ENCODE assay signal across 2 cellular contexts in the genomic region with DNA sequence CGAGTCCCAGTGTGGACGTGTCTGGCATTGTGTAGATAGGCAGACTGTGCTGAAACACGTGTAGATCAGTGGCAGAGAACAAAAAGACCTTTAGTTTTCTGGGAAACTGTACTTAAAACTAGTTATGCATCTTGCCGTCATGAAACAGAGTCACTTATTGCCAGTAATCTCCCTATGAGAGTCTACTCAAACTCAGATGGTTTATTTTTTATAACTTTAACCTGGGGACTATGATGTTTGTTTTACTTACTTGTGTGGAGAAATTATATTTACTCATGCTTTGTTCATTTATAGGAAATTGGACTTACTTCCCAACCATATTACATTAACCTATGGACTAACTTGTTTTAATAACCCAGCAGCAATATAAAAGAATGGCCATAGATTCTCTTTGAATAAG.
TF ChIP-seq lines count a peak whose summit lies in the region.

No MANE protein-coding gene starts in this region.

TF ChIP-seq in K562, 482 proteins besides CTCF, POLR2A, EP300 and RAD21:
- TF ChIP-seq NR2C2 (CRISPR knock-in tag; IDR thresholded peaks at IDR 0.05) = no peak
- peak; percentile 12; the same call in 1 of the 2 replicates for TF ChIP-seq NR2C2 (tag; IDR thresholded peaks at IDR 0.05)
- no peak for TF ChIP-seq KDM4B (IDR thresholded peaks at IDR 0.05; ENCODE audit: borderline replicate concordance in 2 of 2, low read depth in 1 of 2)
- TF ChIP-seq ZNF780A (CRISPR knock-in tag; IDR thresholded peaks at IDR 0.05) = no peak
- TF ChIP-seq, protein P1, sequence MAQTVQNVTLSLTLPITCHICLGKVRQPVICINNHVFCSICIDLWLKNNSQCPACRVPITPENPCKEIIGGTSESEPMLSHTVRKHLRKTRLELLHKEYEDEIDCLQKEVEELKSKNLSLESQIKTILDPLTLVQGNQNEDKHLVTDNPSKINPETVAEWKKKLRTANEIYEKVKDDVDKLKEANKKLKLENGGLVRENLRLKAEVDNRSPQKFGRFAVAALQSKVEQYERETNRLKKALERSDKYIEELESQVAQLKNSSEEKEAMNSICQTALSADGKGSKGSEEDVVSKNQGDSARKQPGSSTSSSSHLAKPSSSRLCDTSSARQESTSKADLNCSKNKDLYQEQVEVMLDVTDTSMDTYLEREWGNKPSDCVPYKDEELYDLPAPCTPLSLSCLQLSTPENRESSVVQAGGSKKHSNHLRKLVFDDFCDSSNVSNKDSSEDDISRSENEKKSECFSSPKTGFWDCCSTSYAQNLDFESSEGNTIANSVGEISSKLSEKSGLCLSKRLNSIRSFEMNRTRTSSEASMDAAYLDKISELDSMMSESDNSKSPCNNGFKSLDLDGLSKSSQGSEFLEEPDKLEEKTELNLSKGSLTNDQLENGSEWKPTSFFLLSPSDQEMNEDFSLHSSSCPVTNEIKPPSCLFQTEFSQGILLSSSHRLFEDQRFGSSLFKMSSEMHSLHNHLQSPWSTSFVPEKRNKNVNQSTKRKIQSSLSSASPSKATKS (CRISPR knock-in tag; IDR thresholded peaks at IDR 0.05) = no peak
TF ChIP-seq in K562: peak in this region for 1.

TF ChIP-seq in HepG2, 621 proteins besides CTCF, POLR2A, EP300 and RAD21:
- TF ChIP-seq, protein P2, sequence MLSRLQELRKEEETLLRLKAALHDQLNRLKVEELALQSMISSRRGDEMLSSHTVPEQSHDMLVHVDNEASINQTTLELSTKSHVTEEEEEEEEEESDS (CRISPR knock-in tag; IDR thresholded peaks at IDR 0.05; ENCODE audit: borderline replicate concordance) = no peak
- TF ChIP-seq, protein P3, sequence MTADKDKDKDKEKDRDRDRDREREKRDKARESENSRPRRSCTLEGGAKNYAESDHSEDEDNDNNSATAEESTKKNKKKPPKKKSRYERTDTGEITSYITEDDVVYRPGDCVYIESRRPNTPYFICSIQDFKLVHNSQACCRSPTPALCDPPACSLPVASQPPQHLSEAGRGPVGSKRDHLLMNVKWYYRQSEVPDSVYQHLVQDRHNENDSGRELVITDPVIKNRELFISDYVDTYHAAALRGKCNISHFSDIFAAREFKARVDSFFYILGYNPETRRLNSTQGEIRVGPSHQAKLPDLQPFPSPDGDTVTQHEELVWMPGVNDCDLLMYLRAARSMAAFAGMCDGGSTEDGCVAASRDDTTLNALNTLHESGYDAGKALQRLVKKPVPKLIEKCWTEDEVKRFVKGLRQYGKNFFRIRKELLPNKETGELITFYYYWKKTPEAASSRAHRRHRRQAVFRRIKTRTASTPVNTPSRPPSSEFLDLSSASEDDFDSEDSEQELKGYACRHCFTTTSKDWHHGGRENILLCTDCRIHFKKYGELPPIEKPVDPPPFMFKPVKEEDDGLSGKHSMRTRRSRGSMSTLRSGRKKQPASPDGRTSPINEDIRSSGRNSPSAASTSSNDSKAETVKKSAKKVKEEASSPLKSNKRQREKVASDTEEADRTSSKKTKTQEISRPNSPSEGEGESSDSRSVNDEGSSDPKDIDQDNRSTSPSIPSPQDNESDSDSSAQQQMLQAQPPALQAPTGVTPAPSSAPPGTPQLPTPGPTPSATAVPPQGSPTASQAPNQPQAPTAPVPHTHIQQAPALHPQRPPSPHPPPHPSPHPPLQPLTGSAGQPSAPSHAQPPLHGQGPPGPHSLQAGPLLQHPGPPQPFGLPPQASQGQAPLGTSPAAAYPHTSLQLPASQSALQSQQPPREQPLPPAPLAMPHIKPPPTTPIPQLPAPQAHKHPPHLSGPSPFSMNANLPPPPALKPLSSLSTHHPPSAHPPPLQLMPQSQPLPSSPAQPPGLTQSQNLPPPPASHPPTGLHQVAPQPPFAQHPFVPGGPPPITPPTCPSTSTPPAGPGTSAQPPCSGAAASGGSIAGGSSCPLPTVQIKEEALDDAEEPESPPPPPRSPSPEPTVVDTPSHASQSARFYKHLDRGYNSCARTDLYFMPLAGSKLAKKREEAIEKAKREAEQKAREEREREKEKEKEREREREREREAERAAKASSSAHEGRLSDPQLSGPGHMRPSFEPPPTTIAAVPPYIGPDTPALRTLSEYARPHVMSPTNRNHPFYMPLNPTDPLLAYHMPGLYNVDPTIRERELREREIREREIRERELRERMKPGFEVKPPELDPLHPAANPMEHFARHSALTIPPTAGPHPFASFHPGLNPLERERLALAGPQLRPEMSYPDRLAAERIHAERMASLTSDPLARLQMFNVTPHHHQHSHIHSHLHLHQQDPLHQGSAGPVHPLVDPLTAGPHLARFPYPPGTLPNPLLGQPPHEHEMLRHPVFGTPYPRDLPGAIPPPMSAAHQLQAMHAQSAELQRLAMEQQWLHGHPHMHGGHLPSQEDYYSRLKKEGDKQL (CRISPR knock-in tag; IDR thresholded peaks at IDR 0.05; ENCODE audit: low read depth) = no peak
- TF ChIP-seq, protein P4, sequence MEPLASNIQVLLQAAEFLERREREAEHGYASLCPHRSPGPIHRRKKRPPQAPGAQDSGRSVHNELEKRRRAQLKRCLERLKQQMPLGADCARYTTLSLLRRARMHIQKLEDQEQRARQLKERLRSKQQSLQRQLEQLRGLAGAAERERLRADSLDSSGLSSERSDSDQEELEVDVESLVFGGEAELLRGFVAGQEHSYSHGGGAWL (CRISPR knock-in tag; IDR thresholded peaks at IDR 0.05) = no peak
- TF ChIP-seq JDP2 (CRISPR knock-in tag; IDR thresholded peaks at IDR 0.05; ENCODE audit: borderline replicate concordance) (no peak), NR1H2 (CRISPR knock-in tag; IDR thresholded peaks at IDR 0.05; ENCODE audit: borderline replicate concordance, low read depth) (no peak), ZNF337 (CRISPR knock-in tag; IDR thresholded peaks at IDR 0.05; ENCODE audit: borderline replicate concordance, low read depth) (no peak)
- TF ChIP-seq, protein P5, sequence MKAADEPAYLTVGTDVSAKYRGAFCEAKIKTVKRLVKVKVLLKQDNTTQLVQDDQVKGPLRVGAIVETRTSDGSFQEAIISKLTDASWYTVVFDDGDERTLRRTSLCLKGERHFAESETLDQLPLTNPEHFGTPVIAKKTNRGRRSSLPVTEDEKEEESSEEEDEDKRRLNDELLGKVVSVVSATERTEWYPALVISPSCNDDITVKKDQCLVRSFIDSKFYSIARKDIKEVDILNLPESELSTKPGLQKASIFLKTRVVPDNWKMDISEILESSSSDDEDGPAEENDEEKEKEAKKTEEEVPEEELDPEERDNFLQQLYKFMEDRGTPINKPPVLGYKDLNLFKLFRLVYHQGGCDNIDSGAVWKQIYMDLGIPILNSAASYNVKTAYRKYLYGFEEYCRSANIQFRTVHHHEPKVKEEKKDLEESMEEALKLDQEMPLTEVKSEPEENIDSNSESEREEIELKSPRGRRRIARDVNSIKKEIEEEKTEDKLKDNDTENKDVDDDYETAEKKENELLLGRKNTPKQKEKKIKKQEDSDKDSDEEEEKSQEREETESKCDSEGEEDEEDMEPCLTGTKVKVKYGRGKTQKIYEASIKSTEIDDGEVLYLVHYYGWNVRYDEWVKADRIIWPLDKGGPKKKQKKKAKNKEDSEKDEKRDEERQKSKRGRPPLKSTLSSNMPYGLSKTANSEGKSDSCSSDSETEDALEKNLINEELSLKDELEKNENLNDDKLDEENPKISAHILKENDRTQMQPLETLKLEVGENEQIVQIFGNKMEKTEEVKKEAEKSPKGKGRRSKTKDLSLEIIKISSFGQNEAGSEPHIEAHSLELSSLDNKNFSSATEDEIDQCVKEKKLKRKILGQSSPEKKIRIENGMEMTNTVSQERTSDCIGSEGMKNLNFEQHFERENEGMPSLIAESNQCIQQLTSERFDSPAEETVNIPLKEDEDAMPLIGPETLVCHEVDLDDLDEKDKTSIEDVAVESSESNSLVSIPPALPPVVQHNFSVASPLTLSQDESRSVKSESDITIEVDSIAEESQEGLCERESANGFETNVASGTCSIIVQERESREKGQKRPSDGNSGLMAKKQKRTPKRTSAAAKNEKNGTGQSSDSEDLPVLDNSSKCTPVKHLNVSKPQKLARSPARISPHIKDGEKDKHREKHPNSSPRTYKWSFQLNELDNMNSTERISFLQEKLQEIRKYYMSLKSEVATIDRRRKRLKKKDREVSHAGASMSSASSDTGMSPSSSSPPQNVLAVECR (CRISPR knock-in tag; IDR thresholded peaks at IDR 0.05; ENCODE audit: borderline replicate concordance) = no peak
- TF ChIP-seq, protein P6, sequence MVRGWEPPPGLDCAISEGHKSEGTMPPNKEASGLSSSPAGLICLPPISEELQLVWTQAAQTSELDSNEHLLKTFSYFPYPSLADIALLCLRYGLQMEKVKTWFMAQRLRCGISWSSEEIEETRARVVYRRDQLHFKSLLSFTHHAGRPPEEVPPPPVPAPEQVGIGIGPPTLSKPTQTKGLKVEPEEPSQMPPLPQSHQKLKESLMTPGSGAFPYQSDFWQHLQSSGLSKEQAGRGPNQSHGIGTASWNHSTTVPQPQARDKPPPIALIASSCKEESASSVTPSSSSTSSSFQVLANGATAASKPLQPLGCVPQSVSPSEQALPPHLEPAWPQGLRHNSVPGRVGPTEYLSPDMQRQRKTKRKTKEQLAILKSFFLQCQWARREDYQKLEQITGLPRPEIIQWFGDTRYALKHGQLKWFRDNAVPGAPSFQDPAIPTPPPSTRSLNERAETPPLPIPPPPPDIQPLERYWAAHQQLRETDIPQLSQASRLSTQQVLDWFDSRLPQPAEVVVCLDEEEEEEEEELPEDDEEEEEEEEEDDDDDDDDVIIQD (CRISPR knock-in tag; IDR thresholded peaks at IDR 0.05; ENCODE audit: low read depth) = no peak
- TF ChIP-seq, protein P7, sequence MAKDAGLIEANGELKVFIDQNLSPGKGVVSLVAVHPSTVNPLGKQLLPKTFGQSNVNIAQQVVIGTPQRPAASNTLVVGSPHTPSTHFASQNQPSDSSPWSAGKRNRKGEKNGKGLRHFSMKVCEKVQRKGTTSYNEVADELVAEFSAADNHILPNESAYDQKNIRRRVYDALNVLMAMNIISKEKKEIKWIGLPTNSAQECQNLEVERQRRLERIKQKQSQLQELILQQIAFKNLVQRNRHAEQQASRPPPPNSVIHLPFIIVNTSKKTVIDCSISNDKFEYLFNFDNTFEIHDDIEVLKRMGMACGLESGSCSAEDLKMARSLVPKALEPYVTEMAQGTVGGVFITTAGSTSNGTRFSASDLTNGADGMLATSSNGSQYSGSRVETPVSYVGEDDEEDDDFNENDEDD (CRISPR knock-in tag; IDR thresholded peaks at IDR 0.05; ENCODE audit: borderline replicate concordance) = no peak
